8 cellular contexts compared by ENCODE assay signal in genomic region chr1:155085504-155086181, GRCh38. TPM values are rescaled to one million over a fixed set of nuclear protein-coding genes. Genes with fewer than 3 reads are reported as not detected.
A peak's percentile ranks its signal among the peaks of the same experiment; 100 is the strongest.
DNase-seq lines count a peak whose midpoint lies in the region; ATAC-seq and TF ChIP-seq lines count a peak whose summit lies in the region.

No MANE protein-coding gene starts in this region.

- H3K9ac ChIP-seq in neural progenitor cell = no peak overlapping the region

- peak overlapping the region; percentile 81 to 91 (median 87) for H3K27ac ChIP-seq in esophagus muscularis mucosa (replicated peaks in 1 of 4)
- no peak overlapping the region for H3K27ac ChIP-seq in neural progenitor cell
- H3K27ac ChIP-seq in temporal lobe (ENCODE audit: low read depth, low read length) = peak overlapping the region; percentile 76

- WGBS in esophagus muscularis mucosa = under 1% methylated on average over 27 of the region's 35 CpGs

- no peaks in the 10 kb centered on the region for H3K79me2 ChIP-seq in neural progenitor cell (ENCODE audit: low read depth)

- no peaks in the 10 kb centered on the region for H3K9me3 ChIP-seq in esophagus muscularis mucosa
- no peaks in the 10 kb centered on the region for H3K9me3 ChIP-seq in neural progenitor cell (ENCODE audit: low read depth)

- peak overlapping the region; percentile 74 for H3K4me2 ChIP-seq in neural progenitor cell

- H3K4me3 ChIP-seq in GM12875 (ENCODE audit: low read depth, low read length) (peak overlapping the region; percentile 88), esophagus muscularis mucosa (peak overlapping the region; percentile 65 to 76 (median 70)), neural progenitor cell (peak overlapping the region; percentile 78)

- H3K4me1 ChIP-seq in esophagus muscularis mucosa (peaks cover 40 to 66% (median 52%) of the 10 kb centered on the region in 4 donors), neural progenitor cell (peaks cover 15% of the 10 kb centered on the region)

- TF ChIP-seq POLR2A in esophagus muscularis mucosa (IDR thresholded peaks at IDR 0.05; ENCODE audit: low read depth) = no peak

- H3K36me3 Mint-ChIP-seq in neural progenitor cell = no peaks in the 10 kb centered on the region

- TF ChIP-seq CTCF in GM12875 (IDR thresholded peaks at IDR 0.05; ENCODE audit: borderline replicate concordance, insufficient read depth, low read depth, low read length) (no peak), esophagus muscularis mucosa (IDR thresholded peaks at IDR 0.05) (no peak), neural progenitor cell (IDR thresholded peaks at IDR 0.05) (no peak)

- ATAC-seq in HG03039 (IDR thresholded peaks at IDR 0.05; ENCODE audit: unreplicated experiment) = no peak

- peaks cover 32% of the 10 kb centered on the region for H3K4me1 Mint-ChIP-seq in neural progenitor cell

- peaks cover 27% of the 10 kb centered on the region for H4K20me1 ChIP-seq in neural progenitor cell (ENCODE audit: low read depth)

- H3K27me3 ChIP-seq in esophagus muscularis mucosa = peaks cover 9 to 38% (median 35%) of the 10 kb centered on the region in 4 donors
- H3K27me3 ChIP-seq in neural progenitor cell = peaks cover 44% of the 10 kb centered on the region

- DNase-seq in NOMO-1 treated with dmso at 0.1 percent for 144 hours (lab: John Stamatoyannopoulos, UW; ENCODE audit: unreplicated experiment) = peak; percentile 52
- DNase-seq in activated T-cell treated with anti-CD3 and anti-CD28 coated beads for 4 hours = peak; percentile 77
- DNase-seq in esophagus muscularis mucosa (ENCODE audit: extremely low spot score) = no peak
- DNase-seq in neural progenitor cell (ENCODE audit: low spot score) = peak; percentile 56
- DNase-seq in NCI-H1694 treated with DMSO at 0.1 percent for 48 hours (lab: John Stamatoyannopoulos, UW) = no peak

- peak overlapping the region; percentile 96 for H3K4me3 Mint-ChIP-seq in neural progenitor cell

- peak overlapping the region; percentile 93 for H2AFZ ChIP-seq in neural progenitor cell (replicated peaks)

- peaks cover 32% of the 10 kb centered on the region for H3F3A ChIP-seq in neural progenitor cell (ENCODE audit: low read depth)

- intact Hi-C loops in esophagus muscularis mucosa (cut with DNase I) = loop anchor here (2.0 kb wide), 1 partner anchor 41 kb away; no protein-coding TSS in a partner anchor

- H3K27me3 Mint-ChIP-seq in neural progenitor cell (ENCODE audit: insufficient read depth, low read depth) = peaks cover 42% of the 10 kb centered on the region

- H3K36me3 ChIP-seq in esophagus muscularis mucosa (no peaks in the 10 kb centered on the region), neural progenitor cell (no peaks in the 10 kb centered on the region)

- no peak for TF ChIP-seq EP300 in esophagus muscularis mucosa (IDR thresholded peaks at IDR 0.05)

- no peak overlapping the region for H3K27ac Mint-ChIP-seq in neural progenitor cell

- H3K9me3 Mint-ChIP-seq in neural progenitor cell = no peaks in the 10 kb centered on the region

RNA-seq across cellular contexts. Expression of gene EFNA3, which starts 7.0 kb away (rescaled TPM):
- total RNA-seq in esophagus muscularis mucosa (1 to 10 TPM in 2 of 4 donors, under 1 TPM in 1, not detected in 1; 0.91 to 1.7 (median 1.7) TPM), neural progenitor cell (ENCODE audit: low replicate concordance) (4.0 and 9.6 TPM in 2 replicates), temporal lobe (10.6 TPM)

RNA-seq across cellular contexts. Expression of gene EFNA4, which starts 22.1 kb away (rescaled TPM):
- 1 to 10 TPM in 3 of 4 donors, under 1 TPM in 1; 0.83 to 4.5 (median 3.2) TPM for total RNA-seq in esophagus muscularis mucosa
- total RNA-seq in neural progenitor cell (ENCODE audit: low replicate concordance) = 10.7 and 18.4 TPM in 2 replicates
- total RNA-seq in temporal lobe = 0.74 TPM

RNA-seq across cellular contexts. Expression of gene ADAM15, which starts 34.5 kb away (rescaled TPM):
- total RNA-seq in esophagus muscularis mucosa (100 to 1,000 TPM in 2 of 4 donors, 10 to 100 TPM in 2; 61.5 to 142 (median 115) TPM), neural progenitor cell (ENCODE audit: low replicate concordance) (15.7 and 44.9 TPM in 2 replicates), temporal lobe (11.1 TPM)

RNA-seq across cellular contexts. Expression of gene EFNA1, which starts 42.0 kb away (rescaled TPM):
- total RNA-seq in esophagus muscularis mucosa (10 to 100 TPM; 11.2 to 37.3 (median 27.5) TPM), neural progenitor cell (ENCODE audit: low replicate concordance) (0.34 and 0.65 TPM in 2 replicates), temporal lobe (2.7 TPM)

RNA-seq across cellular contexts. Expression of gene SLC50A1, which starts 50.0 kb away (rescaled TPM):
- total RNA-seq in esophagus muscularis mucosa (10 to 100 TPM; 13.3 to 18.7 (median 15.2) TPM), neural progenitor cell (ENCODE audit: low replicate concordance) (14.4 and 29.0 TPM in 2 replicates), temporal lobe (5.2 TPM)

Comparison
In these comparisons a context has a peak if more than half of its experiments do, and no peak if none do; other contexts are left out.
1. DNase-seq: peak in NOMO-1 treated with dmso at 0.1 percent for 144 hours (single experiment), activated T-cell treated with anti-CD3 and anti-CD28 coated beads for 4 hours (single experiment) and neural progenitor cell (single experiment); none in esophagus muscularis mucosa (single experiment) and NCI-H1694 treated with DMSO at 0.1 percent for 48 hours (single experiment).
2. Peak in every context shown above with its lines, with median percentiles within 50 percentile points of each other: H3K4me3 ChIP-seq.